Comparison of ENCODE assay signal across 11 cellular contexts in the genomic region with DNA sequence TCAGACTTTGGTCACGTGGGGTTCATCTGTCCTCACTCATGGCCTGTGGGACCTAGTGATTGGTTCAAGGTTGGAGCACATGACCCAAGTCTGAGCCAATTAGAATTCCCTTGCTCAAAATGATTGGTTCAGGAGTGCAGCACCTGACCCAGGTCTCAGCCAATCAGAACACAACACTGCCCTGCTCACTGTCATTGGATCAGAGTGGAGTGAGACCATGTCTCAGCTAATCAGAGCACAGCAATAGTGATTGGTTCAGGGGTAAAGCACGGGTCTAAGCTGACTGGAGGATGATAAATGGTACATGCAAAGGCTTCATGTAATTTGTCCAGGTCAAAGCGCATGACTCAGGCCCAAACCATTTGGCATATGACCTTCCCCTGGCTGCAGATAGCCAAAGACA.
A peak's percentile ranks its signal among the peaks of the same experiment; 100 is the strongest.
DNase-seq lines count a peak whose midpoint lies in the region; ATAC-seq, FAIRE-seq and TF ChIP-seq lines count a peak whose summit lies in the region.
"Had no signal": no experiment of that assay in that cellular context is flagged by ENCODE, and none has a peak within 500 bp of the region (broad histone marks: within the 10 kb centered on the region; RNA-seq: fewer than 3 reads in every experiment).

No MANE protein-coding gene starts in this region.

- CTCF ChIA-PET in naive thymus-derived CD4-positive, alpha-beta T cell (lab: Charles Lee): no interaction called here

- H3K36me3 Mint-ChIP-seq in stimulated activated naive B cell treated with anti-CD40 and anti-IgM and Interleukin-4, amounts not matched to agents 10 μg/mL and 1 μg/mL and 100 μg/mL, for 72 hours: peaks cover 41 to 69% of the 10 kb centered on the region in 2 donors
- peaks cover 0 to 54% (median 0%) of the 10 kb centered on the region in 5 donors for H3K36me3 Mint-ChIP-seq in naive thymus-derived CD4-positive, alpha-beta T cell

- POLR2A ChIA-PET in naive thymus-derived CD4-positive, alpha-beta T cell (lab: Charles Lee): no interaction called here

- H3K9me3 Mint-ChIP-seq in stimulated activated naive B cell treated with anti-CD40 and anti-IgM and Interleukin-4, amounts not matched to agents 10 μg/mL and 1 μg/mL and 100 μg/mL, for 72 hours: peaks cover 4 to 6% of the 10 kb centered on the region in 2 donors
- H3K9me3 Mint-ChIP-seq in naive thymus-derived CD4-positive, alpha-beta T cell: peaks cover 0 to 4% (median 0%) of the 10 kb centered on the region in 11 donors

- H3K27me3 Mint-ChIP-seq in stimulated activated naive B cell treated with anti-CD40 and anti-IgM and Interleukin-4, amounts not matched to agents 10 μg/mL and 1 μg/mL and 100 μg/mL, for 72 hours: no peaks in the 10 kb centered on the region
- H3K27me3 Mint-ChIP-seq in naive thymus-derived CD4-positive, alpha-beta T cell: no peaks in the 10 kb centered on the region

- ATAC-seq in stimulated activated naive B cell treated with anti-CD40 and anti-IgM and Interleukin-4, amounts not matched to agents 10 μg/mL and 1 μg/mL and 100 μg/mL, for 72 hours (replicated peaks): no peak
- ATAC-seq in HG02970 (IDR thresholded peaks at IDR 0.05; ENCODE audit: low FRiP score, unreplicated experiment): no peak
- no peak for ATAC-seq in naive thymus-derived CD4-positive, alpha-beta T cell

- H3K27ac ChIP-seq in dorsolateral prefrontal cortex: peak overlapping the region in 58 of 59 donors; percentile 80 to 100 (median 98)
- H3K27ac ChIP-seq in naive thymus-derived CD4-positive, alpha-beta T cell (ENCODE audit: low read depth, low read length): no peak overlapping the region
- H3K27ac ChIP-seq: suprapubic skin had no signal

- H3K4me1 Mint-ChIP-seq in stimulated activated naive B cell treated with anti-CD40 and anti-IgM and Interleukin-4, amounts not matched to agents 10 μg/mL and 1 μg/mL and 100 μg/mL, for 72 hours: peaks cover 52 to 56% of the 10 kb centered on the region in 2 donors
- H3K4me1 Mint-ChIP-seq in naive thymus-derived CD4-positive, alpha-beta T cell: peaks cover 5 to 63% (median 20%) of the 10 kb centered on the region in 7 donors

- intact Hi-C loops in dorsolateral prefrontal cortex (cut with DNase I): loop anchor here in 1 of 2 donors (5.0 to 10.0 kb wide), 3 partner anchors 68 to 179 kb away; a partner anchor contains a TSS
- intact Hi-C loops in naive thymus-derived CD4-positive, alpha-beta T cell (cut with micrococcal nuclease): no loop called here

- FAIRE-seq in RCC 7860 (lab: Jason Lieb, UNC): no peak

- H3K9me3 ChIP-seq in naive thymus-derived CD4-positive, alpha-beta T cell (ENCODE audit: control insufficient read depth in 2 of 3, low read length in 3 of 3): no peaks in the 10 kb centered on the region
- H3K9me3 ChIP-seq: suprapubic skin had no signal

- H3K36me3 ChIP-seq in naive thymus-derived CD4-positive, alpha-beta T cell (ENCODE audit: control insufficient read depth in 2 of 3, insufficient read depth in 3 of 3, low read length in 3 of 3): peaks cover 0 to 27% (median 0%) of the 10 kb centered on the region in 3 experiments
- H3K36me3 ChIP-seq: suprapubic skin had no signal

- peaks cover 0 to 24% of the 10 kb centered on the region in 2 donors for H3K4me1 ChIP-seq in naive thymus-derived CD4-positive, alpha-beta T cell (ENCODE audit: control insufficient read depth in 2 of 2, insufficient read depth in 2 of 2, low read length in 2 of 2)

- H3K4me3 Mint-ChIP-seq in stimulated activated naive B cell treated with anti-CD40 and anti-IgM and Interleukin-4, amounts not matched to agents 10 μg/mL and 1 μg/mL and 100 μg/mL, for 72 hours: no peak overlapping the region
- H3K4me3 Mint-ChIP-seq in naive thymus-derived CD4-positive, alpha-beta T cell: no peak overlapping the region

- peak overlapping the region; percentile 47 for H3K27ac Mint-ChIP-seq in stimulated activated naive B cell treated with anti-CD40 and anti-IgM and Interleukin-4, amounts not matched to agents 10 μg/mL and 1 μg/mL and 100 μg/mL, for 72 hours
- peak overlapping the region in 2 of 9 donors; percentile 17 to 49 for H3K27ac Mint-ChIP-seq in naive thymus-derived CD4-positive, alpha-beta T cell

- DNase-seq in NCI-H82 (lab: John Stamatoyannopoulos, UW): peak; percentile 51
- DNase-seq in NCI-H82 treated with DMSO at 0.1 percent for 48 hours (lab: John Stamatoyannopoulos, UW; ENCODE audit: unreplicated experiment): no peak
- DNase-seq in RCC 7860 (ENCODE audit: low spot score): peak; percentile 27
- no peak for DNase-seq in dorsolateral prefrontal cortex
- DNase-seq in stimulated activated naive B cell treated with anti-CD40 and anti-IgM and Interleukin-4, amounts not matched to agents 10 μg/mL and 1 μg/mL and 100 μg/mL, for 72 hours: no peak
- DNase-seq in GM13977 (ENCODE audit: low spot score): no peak
- DNase-seq in naive thymus-derived CD4-positive, alpha-beta T cell: no peak
- DNase-seq: central memory CD4-positive, alpha-beta T cell; NCI-H1436 treated with DMSO at 0.1 percent for 48 hours had no signal

- TF ChIP-seq CTCF in dorsolateral prefrontal cortex (IDR thresholded peaks at IDR 0.05 in 54 of 56, conservative IDR thresholded peaks at IDR 0.05 in 2 of 56; ENCODE audit: low read depth in 1 of 56, partially characterized antibody in 56 of 56) (no peak), GM13977 (IDR thresholded peaks at IDR 0.05; ENCODE audit: extremely low read depth, insufficient read depth, missing control alignments) (no peak)

- no peaks in the 10 kb centered on the region for H3K27me3 ChIP-seq in dorsolateral prefrontal cortex
- H3K27me3 ChIP-seq in naive thymus-derived CD4-positive, alpha-beta T cell (ENCODE audit: control insufficient read depth in 2 of 2, insufficient read depth in 2 of 2, low read length in 2 of 2): no peaks in the 10 kb centered on the region
- H3K27me3 ChIP-seq: suprapubic skin had no signal

- in situ Hi-C loops in GM13977 (cut with MboI; ENCODE audit: low pct_unique_long_range_greater_than_20kb, low sequenced_read_pairs, unreplicated experiment): no loop called here

- H3K4me3 ChIP-seq in dorsolateral prefrontal cortex: no peak overlapping the region
- no peak overlapping the region for H3K4me3 ChIP-seq in naive thymus-derived CD4-positive, alpha-beta T cell (ENCODE audit: low read length)
- H3K4me3 ChIP-seq: suprapubic skin had no signal

Comparison
In these comparisons a context has a peak if more than half of its experiments do, and no peak if none do; other contexts are left out.
1. DNase-seq: peak in NCI-H82 (single experiment) and RCC 7860 (single experiment); none in NCI-H82 treated with DMSO at 0.1 percent for 48 hours (single experiment), dorsolateral prefrontal cortex (0 of 10), stimulated activated naive B cell treated with anti-CD40 and anti-IgM and Interleukin-4, amounts not matched to agents 10 μg/mL and 1 μg/mL and 100 μg/mL, for 72 hours (single experiment), GM13977 (single experiment) and naive thymus-derived CD4-positive, alpha-beta T cell (0 of 9).